17 cellular contexts compared by ENCODE assay signal in the genomic region with DNA sequence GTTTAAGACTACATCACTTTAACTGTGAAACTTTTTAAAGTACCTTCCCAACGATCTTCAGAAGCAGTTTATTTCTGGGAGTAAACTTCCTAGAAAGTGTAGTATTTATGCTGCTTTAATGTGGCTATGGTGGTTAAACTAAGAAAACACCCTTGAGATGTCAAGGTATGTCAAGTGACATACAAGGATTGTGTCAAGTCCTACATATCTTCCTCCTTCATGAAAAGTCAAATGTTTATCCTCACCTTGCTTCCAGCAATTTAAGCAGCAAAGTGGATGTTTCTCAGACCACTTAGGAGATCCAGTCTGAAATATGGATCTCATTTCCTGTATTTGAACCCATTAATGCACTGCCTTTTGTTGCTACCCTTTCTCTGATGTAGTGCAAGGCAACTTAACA.
"Had no signal": no experiment of that assay in that cellular context is flagged by ENCODE, and none has a peak within 500 bp of the region (broad histone marks: within the 10 kb centered on the region; RNA-seq: fewer than 3 reads in every experiment).

No MANE protein-coding gene starts in this region.

- H3K36me3 Mint-ChIP-seq: natural killer cell; stimulated activated naive B cell treated with anti-CD40 and anti-IgM and Interleukin-4, amounts not matched to agents 10 μg/mL and 1 μg/mL and 100 μg/mL, for 72 hours had no signal

- H3K27ac Mint-ChIP-seq: natural killer cell; stimulated activated naive B cell treated with anti-CD40 and anti-IgM and Interleukin-4, amounts not matched to agents 10 μg/mL and 1 μg/mL and 100 μg/mL, for 72 hours; stimulated activated naive CD8-positive, alpha-beta T cell treated with anti-CD3 and anti-CD28 coated beads, Interleukin-15, amount 100 ng/mL, for 72 hours had no signal

- H3K4me1 ChIP-seq: right atrium auricular region, testis had no signal

- H3K4me3 Mint-ChIP-seq: natural killer cell; neural crest cell; stimulated activated naive B cell treated with anti-CD40 and anti-IgM and Interleukin-4, amounts not matched to agents 10 μg/mL and 1 μg/mL and 100 μg/mL, for 72 hours; stimulated activated naive CD8-positive, alpha-beta T cell treated with anti-CD3 and anti-CD28 coated beads, Interleukin-15, amount 100 ng/mL, for 72 hours had no signal

- H3K9me3 Mint-ChIP-seq: natural killer cell; neural crest cell; stimulated activated naive B cell treated with anti-CD40 and anti-IgM and Interleukin-4, amounts not matched to agents 10 μg/mL and 1 μg/mL and 100 μg/mL, for 72 hours; stimulated activated naive CD8-positive, alpha-beta T cell treated with anti-CD3 and anti-CD28 coated beads, Interleukin-15, amount 100 ng/mL, for 72 hours had no signal

- DNase-seq: effector memory CD4-positive, alpha-beta T cell; heart left ventricle; hippocampal formation; left colon; natural killer cell; ovary; sigmoid colon; stimulated activated CD4-positive, alpha-beta T cell treated with anti-CD3 and anti-CD28 coated beads, Interleukin-2, amount 100 ng/mL, for 24 hours; stimulated activated CD4-positive, alpha-beta T cell treated with anti-CD3 and anti-CD28 coated beads, Interleukin-4, amount 100 ng/mL, for 4 hours; stimulated activated naive B cell treated with anti-CD40 and anti-IgM and Interleukin-4, amounts not matched to agents 10 μg/mL and 1 μg/mL and 100 μg/mL, for 72 hours; stimulated activated naive CD8-positive, alpha-beta T cell treated with anti-CD3 and anti-CD28 coated beads, Interleukin-15, amount 100 ng/mL, for 72 hours; testis had no signal

- H3K27ac ChIP-seq: heart left ventricle, ovary, right atrium auricular region, sigmoid colon, skin epidermis, testis had no signal

- H3K4me3 ChIP-seq: heart left ventricle, ovary, right atrium auricular region, sigmoid colon, skin epidermis, testis, tibial nerve had no signal

- H3K4me1 Mint-ChIP-seq: natural killer cell; stimulated activated naive B cell treated with anti-CD40 and anti-IgM and Interleukin-4, amounts not matched to agents 10 μg/mL and 1 μg/mL and 100 μg/mL, for 72 hours had no signal

- H3K27me3 ChIP-seq: heart left ventricle, ovary, right atrium auricular region, sigmoid colon, testis, tibial nerve had no signal

- H3K36me3 ChIP-seq: ovary, right atrium auricular region, sigmoid colon had no signal

- ATAC-seq: esophagus mucosa; heart left ventricle; left colon; natural killer cell; stimulated activated naive B cell treated with anti-CD40 and anti-IgM and Interleukin-4, amounts not matched to agents 10 μg/mL and 1 μg/mL and 100 μg/mL, for 72 hours; stimulated activated naive CD8-positive, alpha-beta T cell treated with anti-CD3 and anti-CD28 coated beads, Interleukin-15, amount 100 ng/mL, for 72 hours had no signal

- H3K9me3 ChIP-seq: heart left ventricle, ovary, right atrium auricular region, sigmoid colon, testis, tibial nerve had no signal
